ENCODE assay signal across 24 cellular contexts in genomic region chr18:78623142-78623541, GRCh38.
"Had no signal": no experiment of that assay in that cellular context is flagged by ENCODE, and none has a peak within 500 bp of the region (broad histone marks: within the 10 kb centered on the region; RNA-seq: fewer than 3 reads in every experiment).

No MANE protein-coding gene starts in this region.

- H3K27ac ChIP-seq: adrenal gland had no signal

- H3K4me1 ChIP-seq: adrenal gland had no signal

- H3K36me3 ChIP-seq: adrenal gland had no signal

- ATAC-seq: activated CD8-positive, alpha-beta memory T cell treated with anti-CD3 and anti-CD28 coated beads, Interleukin-2, amount 10 ng/mL, durations not matched to agents 7 days and 5 days; activated T-cell treated with anti-CD3 and anti-CD28 coated beads, Interleukin-2, amount 50 U/mL, for 4 hours; activated T-helper 17 cell treated with anti-CD3 and anti-CD28 coated beads, Interleukin-2, amount 50 U/mL, for 72 hours; PC-3; T-helper 17 cell; WTC11 had no signal

- H3K4me3 ChIP-seq: adrenal gland had no signal

- DNase-seq: activated CD4-positive, alpha-beta T cell treated with anti-CD3 and anti-CD28 coated beads for 48 hours; activated CD4-positive, alpha-beta T cell treated with anti-CD3 and anti-CD28 coated beads, Interleukin-2, amount 50 U/mL, for 4 hours; activated CD4-positive, CD25-positive, alpha-beta regulatory T cell treated with anti-CD3 and anti-CD28 coated beads, Interleukin-2, amount 50 U/mL, for 72 hours; activated CD8-positive, alpha-beta memory T cell treated with anti-CD3 and anti-CD28 coated beads, Interleukin-2, amount 10 ng/mL, durations not matched to agents 7 days and 5 days; activated gamma-delta T cell; activated naive CD4-positive, alpha-beta T cell treated with anti-CD3 and anti-CD28 coated beads, Interleukin-2, amount 50 U/mL, for 16 hours; activated naive CD8-positive, alpha-beta T cell treated with anti-CD3 and anti-CD28 coated beads, Interleukin-2, amount 10 ng/mL, durations not matched to agents 7 days and 5 days; activated T-cell treated with anti-CD3 and anti-CD28 coated beads, Interleukin-2, amount 50 U/mL, for 4 hours; anterior cingulate cortex; KG1; NCI-H1092; NCI-H1417; NCI-H1930; NCI-H2171; NCI-H226; NCI-H526 treated with DMSO at 0.1 percent for 48 hours; NCI-H82; PC-3; SHP77 treated with DMSO at 0.1 percent for 48 hours; T-helper 17 cell; T-helper 9 cell had no signal

- H3K9me3 ChIP-seq: adrenal gland had no signal
